ENCODE assay signal across 10 cellular contexts in the genomic region with DNA sequence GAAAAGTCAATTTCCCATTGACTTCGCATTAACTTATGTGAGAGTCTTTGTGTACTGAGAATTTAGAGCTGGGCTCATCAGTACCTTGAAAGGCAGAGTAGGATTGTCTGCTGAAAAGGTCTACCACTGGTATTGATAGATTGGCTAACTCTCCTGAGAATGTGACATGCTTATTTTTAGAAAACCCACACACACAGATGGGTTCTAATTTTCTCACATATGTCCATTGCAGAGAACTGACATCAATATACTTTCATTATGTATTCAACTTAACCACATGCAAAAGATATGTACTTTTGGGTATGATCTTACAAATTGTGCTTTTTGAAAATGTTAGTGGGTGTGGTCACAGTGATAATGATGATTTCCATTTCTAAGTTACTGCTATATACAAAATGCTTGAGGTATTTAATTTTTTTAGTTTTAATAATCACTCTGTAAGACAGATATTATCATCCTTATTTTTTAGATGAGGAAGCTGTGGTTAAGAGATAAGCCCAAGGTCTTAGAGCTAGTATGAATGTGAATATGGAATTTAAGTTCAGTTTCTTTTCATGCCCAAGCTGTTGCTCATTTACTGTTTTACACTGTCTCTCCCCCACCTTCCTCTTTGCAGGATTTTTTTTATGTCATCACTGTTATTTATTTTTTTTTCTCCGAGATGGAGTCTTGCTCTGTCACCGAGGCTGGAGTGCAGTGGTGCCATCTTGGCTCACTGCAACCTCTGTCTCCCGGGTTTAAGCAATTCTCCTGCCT. TPM values are rescaled to one million over a fixed set of nuclear protein-coding genes. Genes with fewer than 3 reads are reported as not detected.
DNase-seq lines count a peak whose midpoint lies in the region; ATAC-seq and TF ChIP-seq lines count a peak whose summit lies in the region.
"Had no signal": no experiment of that assay in that cellular context is flagged by ENCODE, and none has a peak within 500 bp of the region (broad histone marks: within the 10 kb centered on the region; RNA-seq: fewer than 3 reads in every experiment).

No MANE protein-coding gene starts in this region.

- H3K36me3 Mint-ChIP-seq in activated naive CD8-positive, alpha-beta T cell = peaks cover 23% of the 10 kb centered on the region
- no peaks in the 10 kb centered on the region for H3K36me3 Mint-ChIP-seq in endothelial cell (ENCODE audit: low read depth, unreplicated experiment)

- no peaks in the 10 kb centered on the region for H3K27me3 Mint-ChIP-seq in activated naive CD8-positive, alpha-beta T cell
- H3K27me3 Mint-ChIP-seq in endothelial cell (ENCODE audit: unreplicated experiment) = no peaks in the 10 kb centered on the region

- no peaks in the 10 kb centered on the region for H3K9me3 Mint-ChIP-seq in activated naive CD8-positive, alpha-beta T cell (ENCODE audit: low read depth)
- H3K9me3 Mint-ChIP-seq in endothelial cell (ENCODE audit: unreplicated experiment) = no peaks in the 10 kb centered on the region

- in situ Hi-C loops in GM13977 (cut with MboI; ENCODE audit: low pct_unique_long_range_greater_than_20kb, low sequenced_read_pairs, unreplicated experiment) = no loop called here

- ATAC-seq in GM21367 (IDR thresholded peaks at IDR 0.05; ENCODE audit: unreplicated experiment) (peak; percentile 72), HG03175 (IDR thresholded peaks at IDR 0.05; ENCODE audit: unreplicated experiment) (peak; percentile 92)

- peaks cover 13% of the 10 kb centered on the region for H3K4me1 Mint-ChIP-seq in activated naive CD8-positive, alpha-beta T cell (ENCODE audit: low read depth)
- no peaks in the 10 kb centered on the region for H3K4me1 Mint-ChIP-seq in endothelial cell (ENCODE audit: unreplicated experiment)

- TF ChIP-seq CTCF in GM13977 (IDR thresholded peaks at IDR 0.05; ENCODE audit: extremely low read depth, insufficient read depth, missing control alignments) (no peak), endothelial cell (IDR thresholded peaks at IDR 0.05; ENCODE audit: unreplicated experiment) (no peak)

- H3K27ac Mint-ChIP-seq in activated naive CD8-positive, alpha-beta T cell = peak overlapping the region; percentile 34
- H3K27ac Mint-ChIP-seq in endothelial cell (ENCODE audit: unreplicated experiment) = no peak overlapping the region

- DNase-seq in GM13977 (ENCODE audit: low spot score) = peak; percentile 74
- DNase-seq in hypothalamus (lab: John Stamatoyannopoulos, UW) = no peak
- DNase-seq in T-helper 9 cell = no peak
- no peak for DNase-seq in endothelial cell (ENCODE audit: low spot score)
- no peak for DNase-seq in NCI-H1048 (lab: John Stamatoyannopoulos, UW)
- DNase-seq: activated CD4-positive, alpha-beta T cell treated with anti-CD3 and anti-CD28 coated beads, Interleukin-2, amount 50 U/mL, for 48 hours; NCI-H1694 had no signal

- H3K4me3 Mint-ChIP-seq in activated naive CD8-positive, alpha-beta T cell = no peak overlapping the region
- H3K4me3 Mint-ChIP-seq in endothelial cell (ENCODE audit: unreplicated experiment) = no peak overlapping the region

RNA-seq across cellular contexts. Expression of gene MAP2K5, which starts 22.3 kb away (rescaled TPM):
- 22.2 TPM for total RNA-seq in endothelial cell (ENCODE audit: unreplicated experiment)

RNA-seq across cellular contexts. Expression of gene C15orf61, which starts 43.8 kb away (rescaled TPM):
- total RNA-seq in endothelial cell (ENCODE audit: unreplicated experiment) = 4.5 TPM
